ENCODE assay signal across 8 cellular contexts in the genomic region with DNA sequence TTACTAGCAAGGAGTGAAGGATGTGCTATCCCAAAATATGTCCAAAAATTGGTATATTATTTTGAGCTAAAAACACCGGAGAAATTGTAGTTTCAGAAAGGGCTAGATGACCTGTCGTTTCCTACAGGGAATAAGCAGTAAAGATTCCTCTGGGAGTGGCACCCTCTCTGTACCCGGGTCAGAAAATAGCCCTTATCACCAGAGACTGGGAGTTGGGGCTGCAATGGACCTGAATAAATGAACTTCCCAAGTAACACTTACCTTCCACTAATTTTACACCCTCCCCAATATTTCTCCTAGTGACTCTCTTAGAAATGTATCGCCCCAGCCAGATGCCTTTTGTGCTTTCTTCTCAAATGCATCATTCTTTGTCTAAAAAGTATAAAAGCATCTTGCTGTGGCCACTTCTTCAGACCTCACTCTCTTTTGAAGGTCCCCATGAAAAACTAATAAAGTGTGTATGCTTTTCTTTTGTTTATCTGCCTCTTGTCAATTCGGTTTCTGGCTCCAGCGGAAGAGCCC. TPM values are rescaled to one million over a fixed set of nuclear protein-coding genes. Genes with fewer than 3 reads are reported as not detected.
A peak's percentile ranks its signal among the peaks of the same experiment; 100 is the strongest.
DNase-seq lines count a peak whose midpoint lies in the region; ATAC-seq and TF ChIP-seq lines count a peak whose summit lies in the region.

No MANE protein-coding gene starts in this region.

- no peaks in the 10 kb centered on the region for H3K27me3 Mint-ChIP-seq in activated naive CD4-positive, alpha-beta T cell treated with anti-CD3 and anti-CD28 coated beads, Interleukin-2, amount 10 ng/mL, durations not matched to agents 7 days and 5 days

- peak in 1 of 3 experiments; percentile 11 for TF ChIP-seq CTCF in ascending aorta (IDR thresholded peaks at IDR 0.05)
- no peak for TF ChIP-seq CTCF in lower leg skin (IDR thresholded peaks at IDR 0.05)
- TF ChIP-seq CTCF in transverse colon (IDR thresholded peaks at IDR 0.05), result peak in 1 of 5 experiments; percentile 10

- H3K9me3 ChIP-seq in ascending aorta, result no peaks in the 10 kb centered on the region
- no peaks in the 10 kb centered on the region for H3K9me3 ChIP-seq in transverse colon

- no peak for DNase-seq in activated naive CD4-positive, alpha-beta T cell treated with anti-CD3 and anti-CD28 coated beads, Interleukin-2, amount 10 ng/mL, durations not matched to agents 7 days and 5 days
- no peak for DNase-seq in activated naive CD4-positive, alpha-beta T cell (lab: John Stamatoyannopoulos, UW)
- DNase-seq in ascending aorta (ENCODE audit: low spot score in 2 of 2), result no peak
- DNase-seq in lower leg skin (ENCODE audit: low spot score in 2 of 2), result no peak
- DNase-seq in transverse colon, result peak; percentile 28
- DNase-seq in occipital lobe (lab: John Stamatoyannopoulos, UW), result no peak

- H3K27me3 ChIP-seq in ascending aorta, result no peaks in the 10 kb centered on the region
- no peaks in the 10 kb centered on the region for H3K27me3 ChIP-seq in transverse colon

- H3K4me1 ChIP-seq in ascending aorta (peaks cover 0 to 24% of the 10 kb centered on the region in 2 donors), transverse colon (peaks cover 5 to 37% (median 22%) of the 10 kb centered on the region in 4 donors)

- H3K27ac ChIP-seq in ascending aorta, result peak overlapping the region; percentile 96 to 97
- peak overlapping the region; percentile 88 to 97 (median 93) for H3K27ac ChIP-seq in transverse colon

- peaks cover 61% of the 10 kb centered on the region for H3K4me1 Mint-ChIP-seq in activated naive CD4-positive, alpha-beta T cell treated with anti-CD3 and anti-CD28 coated beads, Interleukin-2, amount 10 ng/mL, durations not matched to agents 7 days and 5 days

- peak overlapping the region; percentile 90 to 98 for H3K4me3 ChIP-seq in ascending aorta
- H3K4me3 ChIP-seq in lower leg skin (ENCODE audit: low read depth, poor library complexity, severe bottlenecking), result peak overlapping the region; percentile 35
- peak overlapping the region; percentile 66 to 99 (median 90) for H3K4me3 ChIP-seq in transverse colon

- in situ Hi-C loops in transverse colon (cut with MboI; ENCODE audit: low pct_ligation_motif_present in 1 of 4, low pct_unique_long_range_greater_than_20kb in 1 of 4, low sequenced_read_pairs in 3 of 4), result no loop called here

- H3K36me3 ChIP-seq in ascending aorta (peaks cover 0 to 3% of the 10 kb centered on the region in 2 donors), transverse colon (peaks cover 0 to 8% (median 0%) of the 10 kb centered on the region in 4 donors)

- 14 to 22% methylated on average over 6 of the region's 6 CpGs for WGBS in lower leg skin, 2 donors
- 8 to 18% methylated on average over 6 of the region's 6 CpGs for WGBS in transverse colon (ENCODE audit: low coverage in 1 of 2), 2 donors

- H3K27ac Mint-ChIP-seq in activated naive CD4-positive, alpha-beta T cell treated with anti-CD3 and anti-CD28 coated beads, Interleukin-2, amount 10 ng/mL, durations not matched to agents 7 days and 5 days, result peak overlapping the region; percentile 87

- TF ChIP-seq EP300 in transverse colon (IDR thresholded peaks at IDR 0.05; ENCODE audit: low read depth), result no peak

- CTCF ChIA-PET in activated naive CD4-positive, alpha-beta T cell treated with anti-CD3 and anti-CD28 coated beads, Interleukin-2, amount 10 ng/mL, durations not matched to agents 7 days and 5 days (lab: Charles Lee), result interaction anchor here (1.0 to 1.4 kb wide), 4 partner anchors 11 to 200 kb away, joined by 3 to 7 read pairs (median 4); no protein-coding TSS in a partner anchor

- H3K4me3 Mint-ChIP-seq in activated naive CD4-positive, alpha-beta T cell treated with anti-CD3 and anti-CD28 coated beads, Interleukin-2, amount 10 ng/mL, durations not matched to agents 7 days and 5 days, result peak overlapping the region; percentile 71

- no peaks in the 10 kb centered on the region for H3K9me3 Mint-ChIP-seq in activated naive CD4-positive, alpha-beta T cell treated with anti-CD3 and anti-CD28 coated beads, Interleukin-2, amount 10 ng/mL, durations not matched to agents 7 days and 5 days

- TF ChIP-seq POLR2A in lower leg skin (IDR thresholded peaks at IDR 0.05) (no peak), transverse colon (IDR thresholded peaks at IDR 0.05) (no peak)

- intact Hi-C loops in ascending aorta (cut with DNase I) (loop anchor here (1.0 to 10.0 kb wide), 8 partner anchors 14 to 568 kb away; a partner anchor contains a TSS), lower leg skin (cut with DNase I; ENCODE audit: low total_unique reads) (no loop called here), transverse colon (cut with DNase I; ENCODE audit: low total_unique reads) (loop anchor here (5.0 kb wide), 1 partner anchor 85 kb away; a partner anchor contains a TSS)

- peaks cover 20% of the 10 kb centered on the region for H3K36me3 Mint-ChIP-seq in activated naive CD4-positive, alpha-beta T cell treated with anti-CD3 and anti-CD28 coated beads, Interleukin-2, amount 10 ng/mL, durations not matched to agents 7 days and 5 days

- ATAC-seq in GM21447 (IDR thresholded peaks at IDR 0.05; ENCODE audit: unreplicated experiment) (no peak), GM18861 (IDR thresholded peaks at IDR 0.05; ENCODE audit: unreplicated experiment) (no peak)

RNA-seq across cellular contexts. Expression of a gene that starts 0.7 kb away (rescaled TPM):
- 20.1 TPM for total RNA-seq in ascending aorta
- total RNA-seq in lower leg skin, result 10 to 100 TPM; 16.6 to 33.1 (median 25.4) TPM
- 10 to 100 TPM in 3 of 4 donors, 1 to 10 TPM in 1; 4.4 to 34.1 (median 26.6) TPM for total RNA-seq in transverse colon
- 37.0 TPM for total RNA-seq in occipital lobe

RNA-seq across cellular contexts. Expression of a gene that starts 49.5 kb away (rescaled TPM):
- total RNA-seq in ascending aorta (9.3 TPM), lower leg skin (100 to 1,000 TPM in 2 of 4 donors, 10 to 100 TPM in 2; 74.2 to 131 (median 98.7) TPM), transverse colon (100 to 1,000 TPM in 3 of 4 donors, 10 to 100 TPM in 1; 33.0 to 182 (median 152) TPM), occipital lobe (55.7 TPM)

Comparison
In these comparisons a context has a peak if more than half of its experiments do, and no peak if none do; other contexts are left out.
1. H3K4me3 ChIP-seq: peak in every context shown above with its lines; median percentile 94 in ascending aorta; 90 in transverse colon; 35 in lower leg skin.